8 cellular contexts compared by ENCODE assay signal in the genomic region with DNA sequence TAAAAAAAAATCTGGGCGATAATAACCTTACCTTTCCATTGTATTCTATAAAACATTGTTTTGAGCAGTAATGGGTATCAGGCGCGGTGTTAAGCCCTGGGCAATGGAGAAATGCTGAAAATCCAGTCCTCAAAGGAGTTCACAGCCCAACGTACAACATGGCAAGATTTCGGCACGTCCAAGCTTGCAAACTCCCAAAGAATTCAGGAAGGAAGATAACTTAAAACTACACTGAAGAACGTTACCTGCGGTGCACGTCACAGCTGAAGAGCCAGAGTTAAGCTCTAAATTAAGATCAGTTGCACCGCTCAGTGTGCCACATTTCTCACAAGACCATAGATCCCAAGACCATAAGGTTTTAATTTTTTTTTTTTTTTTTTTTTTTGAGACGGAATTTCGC. TPM values are rescaled to one million over a fixed set of nuclear protein-coding genes. Genes with fewer than 3 reads are reported as not detected.
DNase-seq lines count a peak whose midpoint lies in the region; ATAC-seq and TF ChIP-seq lines count a peak whose summit lies in the region.

No MANE protein-coding gene starts in this region.

- H3K9ac ChIP-seq in HUES64 (ENCODE audit: low read depth, low read length) = peak overlapping the region; percentile 91

- no peaks in the 10 kb centered on the region for H3K36me3 Mint-ChIP-seq in effector memory CD8-positive, alpha-beta T cell (ENCODE audit: insufficient read depth)
- peaks cover 4% of the 10 kb centered on the region for H3K36me3 Mint-ChIP-seq in natural killer cell treated with Interleukin-12 subunit alpha and Interleukin-12 subunit beta and Interleukin-15 and Interleukin-18, amount 100 ng/mL, for 72 hours

- peaks cover 0 to 9% of the 10 kb centered on the region in 2 donors for H3K4me1 Mint-ChIP-seq in effector memory CD8-positive, alpha-beta T cell (ENCODE audit: low read depth in 2 of 2)
- H3K4me1 Mint-ChIP-seq in natural killer cell treated with Interleukin-12 subunit alpha and Interleukin-12 subunit beta and Interleukin-15 and Interleukin-18, amount 100 ng/mL, for 72 hours (ENCODE audit: low read depth in 2 of 2) = peaks cover 7 to 11% of the 10 kb centered on the region in 2 donors

- no peak for ATAC-seq in effector memory CD8-positive, alpha-beta T cell (replicated peaks)
- ATAC-seq in natural killer cell treated with Interleukin-12 subunit alpha and Interleukin-12 subunit beta and Interleukin-15 and Interleukin-18, amount 100 ng/mL, for 72 hours = no peak
- no peak for ATAC-seq in GM18861 (IDR thresholded peaks at IDR 0.05; ENCODE audit: unreplicated experiment)
- ATAC-seq in HG03196 (IDR thresholded peaks at IDR 0.05; ENCODE audit: unreplicated experiment) = no peak

- H3K27me3 ChIP-seq in BE2C = no peaks in the 10 kb centered on the region
- no peaks in the 10 kb centered on the region for H3K27me3 ChIP-seq in HUES64 (ENCODE audit: insufficient read depth, low read length)

- no peak overlapping the region for H3K27ac ChIP-seq in HUES64 (ENCODE audit: low read depth, low read length)

- H3K9me3 Mint-ChIP-seq in effector memory CD8-positive, alpha-beta T cell = no peaks in the 10 kb centered on the region
- H3K9me3 Mint-ChIP-seq in natural killer cell treated with Interleukin-12 subunit alpha and Interleukin-12 subunit beta and Interleukin-15 and Interleukin-18, amount 100 ng/mL, for 72 hours = no peaks in the 10 kb centered on the region

- DNase-seq in BE2C (no peak), SHP77 treated with DMSO at 0.1 percent for 48 hours (lab: John Stamatoyannopoulos, UW) (no peak), NOMO-1 (lab: John Stamatoyannopoulos, UW; ENCODE audit: unreplicated experiment in 2 of 2) (no peak)
- no peak for DNase-seq in effector memory CD8-positive, alpha-beta T cell
- no peak for DNase-seq in natural killer cell treated with Interleukin-12 subunit alpha and Interleukin-12 subunit beta and Interleukin-15 and Interleukin-18, amount 100 ng/mL, for 72 hours (ENCODE audit: low spot score)

- H3K4me1 ChIP-seq in BE2C = no peaks in the 10 kb centered on the region
- peaks cover 21% of the 10 kb centered on the region for H3K4me1 ChIP-seq in HUES64 (ENCODE audit: insufficient read depth, low read length)

- no peak for TF ChIP-seq CTCF in BE2C (IDR thresholded peaks at IDR 0.05; ENCODE audit: low read depth, low read length)

- H3K36me3 ChIP-seq in BE2C (peaks cover 14% of the 10 kb centered on the region), HUES64 (ENCODE audit: insufficient read depth, low read length) (peaks cover 35% of the 10 kb centered on the region)

- no peak overlapping the region for H3K27ac Mint-ChIP-seq in effector memory CD8-positive, alpha-beta T cell
- H3K27ac Mint-ChIP-seq in natural killer cell treated with Interleukin-12 subunit alpha and Interleukin-12 subunit beta and Interleukin-15 and Interleukin-18, amount 100 ng/mL, for 72 hours = peak overlapping the region in 1 of 2 donors; percentile 63

- peaks cover 32 to 37% of the 10 kb centered on the region in 2 donors for H3K27me3 Mint-ChIP-seq in effector memory CD8-positive, alpha-beta T cell
- H3K27me3 Mint-ChIP-seq in natural killer cell treated with Interleukin-12 subunit alpha and Interleukin-12 subunit beta and Interleukin-15 and Interleukin-18, amount 100 ng/mL, for 72 hours = peaks cover 10 to 23% of the 10 kb centered on the region in 2 donors

- 15% methylated on average over 9 of the region's 12 CpGs for WGBS in HUES64

- H3K4me3 Mint-ChIP-seq in effector memory CD8-positive, alpha-beta T cell = peak overlapping the region; percentile 69 to 86
- H3K4me3 Mint-ChIP-seq in natural killer cell treated with Interleukin-12 subunit alpha and Interleukin-12 subunit beta and Interleukin-15 and Interleukin-18, amount 100 ng/mL, for 72 hours = peak overlapping the region; percentile 75

- H3K4me3 ChIP-seq in BE2C (ENCODE audit: low read depth, low read length) (peak overlapping the region; percentile 87), HUES64 (ENCODE audit: low read length) (peak overlapping the region; percentile 84)

- H3K9me3 ChIP-seq in BE2C = no peaks in the 10 kb centered on the region
- 0 out of 2 replicates have a peak, but pooled peaks cover 2% of the 10 kb centered on the region for H3K9me3 ChIP-seq in HUES64 (ENCODE audit: insufficient read depth, low read depth, low read length)

RNA-seq across cellular contexts. Expression of gene ALDH7A1, which starts 0.9 kb away (rescaled TPM):
- polyA plus RNA-seq in BE2C (2012; ENCODE audit: insufficient read depth, insufficient read length, low read depth) = 76.0 TPM
- 107 TPM for polyA plus RNA-seq in HUES64 (2013, experiment 1 of 2)
- polyA plus RNA-seq in HUES64 (2013, experiment 2 of 2) = 123 TPM
- 1 to 10 TPM in 1 of 2 donors, under 1 TPM in 1; 0.81 to 1.2 TPM for total RNA-seq in natural killer cell treated with Interleukin-12 subunit alpha and Interleukin-12 subunit beta and Interleukin-15 and Interleukin-18, amount 100 ng/mL, for 72 hours

RNA-seq across cellular contexts. Expression of gene PHAX, which starts 6.7 kb away (rescaled TPM):
- polyA plus RNA-seq in BE2C (2012; ENCODE audit: insufficient read depth, insufficient read length, low read depth) = 136 TPM
- polyA plus RNA-seq in HUES64 (2013, experiment 1 of 2) = 62.5 TPM
- polyA plus RNA-seq in HUES64 (2013, experiment 2 of 2) = 55.3 TPM
- 10 to 100 TPM; 31.5 to 37.7 TPM for total RNA-seq in natural killer cell treated with Interleukin-12 subunit alpha and Interleukin-12 subunit beta and Interleukin-15 and Interleukin-18, amount 100 ng/mL, for 72 hours
